In the genomic region with DNA sequence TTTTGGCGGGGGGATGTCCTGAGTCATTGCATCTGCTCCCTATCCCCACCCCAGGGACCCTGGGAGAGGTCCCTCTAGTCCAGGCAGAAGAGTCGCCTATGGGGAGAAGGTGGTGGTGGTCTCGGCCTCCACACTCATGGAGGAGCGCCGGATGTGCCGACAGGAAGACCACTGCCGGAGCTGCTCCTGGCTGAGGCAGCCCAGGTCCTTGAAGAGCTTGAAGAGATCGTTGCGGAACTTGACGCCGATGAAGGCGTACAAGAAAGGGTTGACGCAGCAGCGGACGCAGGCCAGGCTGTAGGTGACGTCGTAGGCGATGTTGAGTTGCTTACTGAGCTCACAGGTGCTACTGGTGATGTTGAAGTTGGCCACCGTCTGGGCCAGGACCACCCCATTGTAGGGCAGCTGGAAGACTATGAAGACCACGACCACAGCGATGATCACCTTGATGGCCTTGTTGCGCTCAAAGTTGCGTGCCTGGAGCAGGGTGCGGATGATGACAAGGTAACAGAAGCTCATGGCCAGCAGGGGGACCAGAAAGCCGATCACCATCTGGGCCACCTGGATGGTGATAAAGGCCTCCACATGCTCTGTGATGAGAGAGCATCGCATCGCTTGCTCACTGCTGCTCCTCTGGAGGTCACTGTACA, we compare ENCODE assay signal across 9 cellular contexts. TPM values are rescaled to one million over a fixed set of nuclear protein-coding genes. Genes with fewer than 3 reads are reported as not detected.
DNase-seq lines count a peak whose midpoint lies in the region; ATAC-seq and TF ChIP-seq lines count a peak whose summit lies in the region.
"Had no signal": no experiment of that assay in that cellular context is flagged by ENCODE, and none has a peak within 500 bp of the region (broad histone marks: within the 10 kb centered on the region; RNA-seq: fewer than 3 reads in every experiment).

No MANE protein-coding gene starts in this region.

- H2AFZ ChIP-seq in neural progenitor cell (replicated peaks): peak overlapping the region; percentile 39

- H3K27me3 Mint-ChIP-seq in chondrocyte (ENCODE audit: low read depth) (no peaks in the 10 kb centered on the region), neural progenitor cell (ENCODE audit: insufficient read depth, low read depth) (peaks cover 5% of the 10 kb centered on the region)

- no peaks in the 10 kb centered on the region for H3F3A ChIP-seq in neural progenitor cell (ENCODE audit: low read depth)

- H3K9ac ChIP-seq in neural progenitor cell: no peak overlapping the region

- DNase-seq in 8988T (peak; percentile 23), NB4 (ENCODE audit: low read depth) (no peak), chondrocyte (ENCODE audit: low spot score) (no peak), neural progenitor cell (ENCODE audit: low spot score) (no peak), NCI-H146 treated with DMSO at 0.1 percent for 48 hours (lab: John Stamatoyannopoulos, UW; ENCODE audit: unreplicated experiment) (no peak), NCI-H524 (lab: John Stamatoyannopoulos, UW) (no peak)
- DNase-seq: stimulated activated CD4-positive, alpha-beta T cell treated with anti-CD3 and anti-CD28 coated beads, Interleukin-15, amount 100 ng/mL, for 24 hours had no signal

- H3K79me2 ChIP-seq in neural progenitor cell (ENCODE audit: low read depth): no peaks in the 10 kb centered on the region

- peak; percentile 2 for TF ChIP-seq CTCF in NB4 (IDR thresholded peaks at IDR 0.05; ENCODE audit: low read depth, low read length)
- no peak for TF ChIP-seq CTCF in chondrocyte (IDR thresholded peaks at IDR 0.05)
- TF ChIP-seq CTCF in neural progenitor cell (IDR thresholded peaks at IDR 0.05): no peak

- H3K4me3 Mint-ChIP-seq in chondrocyte (ENCODE audit: unreplicated experiment) (no peak overlapping the region), neural progenitor cell (no peak overlapping the region)

- H3K4me1 Mint-ChIP-seq in chondrocyte (ENCODE audit: low read depth) (peaks cover 69% of the 10 kb centered on the region), neural progenitor cell (peaks cover 42% of the 10 kb centered on the region)

- no peaks in the 10 kb centered on the region for H3K27me3 ChIP-seq in neural progenitor cell

- H3K36me3 ChIP-seq in neural progenitor cell: no peaks in the 10 kb centered on the region

- no peaks in the 10 kb centered on the region for H3K9me3 ChIP-seq in neural progenitor cell (ENCODE audit: low read depth)

- H4K20me1 ChIP-seq in neural progenitor cell (ENCODE audit: low read depth): no peaks in the 10 kb centered on the region

- peak overlapping the region; percentile 12 for H3K27ac Mint-ChIP-seq in chondrocyte (ENCODE audit: unreplicated experiment)
- H3K27ac Mint-ChIP-seq in neural progenitor cell: no peak overlapping the region

- no peak overlapping the region for H3K4me3 ChIP-seq in NB4 (ENCODE audit: low read depth, low read length)
- no peak overlapping the region for H3K4me3 ChIP-seq in neural progenitor cell

- no peaks in the 10 kb centered on the region for H3K36me3 Mint-ChIP-seq in chondrocyte (ENCODE audit: low read depth)
- H3K36me3 Mint-ChIP-seq in neural progenitor cell: no peaks in the 10 kb centered on the region

- no peak for ATAC-seq in GM19455 (IDR thresholded peaks at IDR 0.05; ENCODE audit: unreplicated experiment)
- ATAC-seq in GM18498 (IDR thresholded peaks at IDR 0.05; ENCODE audit: unreplicated experiment): no peak

- H3K9me3 Mint-ChIP-seq in chondrocyte (ENCODE audit: low read depth) (no peaks in the 10 kb centered on the region), neural progenitor cell (no peaks in the 10 kb centered on the region)

- no peak for TF ChIP-seq POLR2A in NB4 (IDR thresholded peaks at IDR 0.05; ENCODE audit: extremely low read depth, insufficient read length)

- no peak overlapping the region for H3K4me2 ChIP-seq in neural progenitor cell

- peaks cover 8% of the 10 kb centered on the region for H3K4me1 ChIP-seq in neural progenitor cell

- H3K27ac ChIP-seq in neural progenitor cell: no peak overlapping the region

RNA-seq across cellular contexts. Expression of gene CCR7, which starts 10.5 kb away (rescaled TPM):
- total RNA-seq in chondrocyte: not detected in 3 replicates
- 0.37 TPM in 1 of 2 replicates, not detected in the other for total RNA-seq in neural progenitor cell (ENCODE audit: low replicate concordance)

RNA-seq across cellular contexts. Expression of gene TNS4, which starts 53.3 kb away (rescaled TPM):
- 0.39 TPM in 1 of 3 replicates, not detected in the others for total RNA-seq in chondrocyte
- total RNA-seq in neural progenitor cell (ENCODE audit: low replicate concordance): not detected in 2 replicates
